8 cellular contexts compared by ENCODE assay signal in the genomic region with DNA sequence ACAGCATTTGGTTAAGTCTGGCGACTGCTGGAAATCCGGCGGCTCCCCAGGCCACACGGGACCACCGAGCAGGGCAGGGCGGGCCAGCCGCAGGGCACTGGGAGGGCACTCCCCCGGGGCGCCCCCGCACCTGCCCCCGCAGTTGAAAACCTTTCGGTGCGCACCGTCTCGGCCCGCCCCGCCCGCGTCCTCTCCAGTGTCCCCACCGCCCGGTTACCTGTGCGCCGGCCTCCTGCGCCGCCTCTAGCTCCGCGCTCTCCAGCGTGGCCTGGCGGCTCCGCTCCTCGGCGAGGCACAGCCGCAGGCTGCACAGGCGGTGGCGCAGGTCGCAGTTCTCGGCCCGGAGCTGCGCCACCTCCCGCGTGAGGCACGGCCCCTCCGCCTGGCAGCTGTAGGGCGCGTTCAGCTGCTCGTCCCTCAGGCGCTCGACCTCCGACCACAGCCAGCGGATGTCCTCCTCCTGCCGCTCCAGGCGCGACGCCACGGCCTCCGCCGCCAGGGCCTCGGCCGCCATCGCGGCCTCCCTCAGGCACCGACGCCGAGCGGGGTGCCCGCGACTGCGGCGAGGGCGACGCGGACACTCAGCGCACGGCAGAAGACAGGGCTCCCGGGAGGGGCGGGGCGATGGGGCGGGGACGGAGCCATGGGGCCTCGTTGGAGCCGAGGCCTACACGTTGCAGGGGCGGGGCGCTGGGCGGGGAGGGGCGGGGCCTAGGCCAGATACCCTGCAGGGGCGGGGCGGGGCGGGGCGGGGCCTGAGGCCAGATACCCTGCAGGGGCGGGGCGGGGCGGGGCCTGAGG. TPM values are rescaled to one million over a fixed set of nuclear protein-coding genes. Genes with fewer than 3 reads are reported as not detected.
DNase-seq lines count a peak whose midpoint lies in the region; ATAC-seq and TF ChIP-seq lines count a peak whose summit lies in the region.

A gene (minus strand): TSS at position 600 of the 801 bp plus-strand sequence. CDS start 86 bp downstream, at position 514.

- H2BK5ac ChIP-seq in trophoblast cell (ENCODE audit: low read depth, low read length, poor library complexity): peak within 1 kb of the TSS; percentile 86

- H4K8ac ChIP-seq in trophoblast cell (ENCODE audit: low read depth, low read length): peak within 1 kb of the TSS; percentile 74

- peak; percentile 19; the same call in 1 of the 2 replicates for TF ChIP-seq CTCF in HFFc6 (IDR thresholded peaks at IDR 0.05)
- peak in 2 of 5 experiments; percentile 52 to 58 for TF ChIP-seq CTCF in tibial nerve (IDR thresholded peaks at IDR 0.05)

- H2AK5ac ChIP-seq in trophoblast cell (ENCODE audit: low read length): no peak within 1 kb of the TSS

- H3K27ac Mint-ChIP-seq in HFFc6: peak within 1 kb of the TSS; percentile 79
- H3K27ac Mint-ChIP-seq in activated naive CD8-positive, alpha-beta T cell treated with anti-CD3 and anti-CD28 coated beads for 36 hours: peak within 1 kb of the TSS; percentile 76

- TF ChIP-seq POLR2A in GM10847 (IDR thresholded peaks at IDR 0.05; ENCODE audit: extremely low read depth, insufficient read length): peak; percentile 94
- peak; percentile 65 to 90 for TF ChIP-seq POLR2A in tibial nerve (IDR thresholded peaks at IDR 0.05)

- DNase-seq in HFFc6: peak; percentile 79
- DNase-seq in MV-4-11 (lab: John Stamatoyannopoulos, UW): peak; percentile 76
- DNase-seq in SKM-1 treated with dmso at 0.1 percent for 144 hours (lab: John Stamatoyannopoulos, UW; ENCODE audit: unreplicated experiment): peak; percentile 83
- peak; percentile 89 for DNase-seq in activated naive CD8-positive, alpha-beta T cell treated with anti-CD3 and anti-CD28 coated beads for 36 hours
- peak; percentile 98 for DNase-seq in Right ventricle myocardium superior
- peak; percentile 82 to 86 for DNase-seq in trophoblast cell
- peak; percentile 92 to 96 for DNase-seq in tibial nerve (ENCODE audit: low spot score in 2 of 2)

- H3K79me1 ChIP-seq in trophoblast cell (ENCODE audit: low read length): peaks cover 6% of the 10 kb centered on the region

- peak within 1 kb of the TSS; percentile 95 for H3K14ac ChIP-seq in trophoblast cell (ENCODE audit: low read length)

- peak within 1 kb of the TSS; percentile 94 for H3K4me3 ChIP-seq in trophoblast cell (ENCODE audit: low read depth, low read length)
- peak within 1 kb of the TSS; percentile 81 to 100 (median 90) for H3K4me3 ChIP-seq in tibial nerve

- H3K79me2 ChIP-seq in trophoblast cell (ENCODE audit: control insufficient read depth, insufficient read depth, low read length, poor library complexity): peaks cover 6% of the 10 kb centered on the region

- H3K27me3 ChIP-seq in trophoblast cell (ENCODE audit: insufficient read depth, low read length) (no peaks in the 10 kb centered on the region), tibial nerve (no peaks in the 10 kb centered on the region)

- no peaks in the 10 kb centered on the region for H3K27me3 Mint-ChIP-seq in HFFc6 (ENCODE audit: insufficient read depth)
- H3K27me3 Mint-ChIP-seq in activated naive CD8-positive, alpha-beta T cell treated with anti-CD3 and anti-CD28 coated beads for 36 hours: no peaks in the 10 kb centered on the region

- peak within 1 kb of the TSS; percentile 90 for H4K91ac ChIP-seq in trophoblast cell (ENCODE audit: low read depth, low read length)

- peak within 1 kb of the TSS; percentile 63 for H3K4me2 ChIP-seq in trophoblast cell (ENCODE audit: low read length)

- H2AFZ ChIP-seq in trophoblast cell (ENCODE audit: insufficient read depth, low read length, poor library complexity): peak within 1 kb of the TSS; percentile 80

- H3K36me3 ChIP-seq in trophoblast cell (ENCODE audit: control insufficient read depth in 1 of 2, insufficient read depth in 2 of 2, low read length in 2 of 2) (peaks cover 5 to 8% of the 10 kb centered on the region in 2 experiments), tibial nerve (peaks cover 0 to 30% (median 4%) of the 10 kb centered on the region in 3 donors)

- H3K4me1 ChIP-seq in trophoblast cell (ENCODE audit: control insufficient read depth in 1 of 2, insufficient read depth in 2 of 2, low read length in 2 of 2) (peaks cover 0 to 6% of the 10 kb centered on the region in 2 experiments), tibial nerve (peaks cover 0 to 14% (median 4%) of the 10 kb centered on the region in 4 donors)

- H3K9ac ChIP-seq in trophoblast cell (ENCODE audit: low read length): peak within 1 kb of the TSS; percentile 76

- H3K4me3 Mint-ChIP-seq in HFFc6: peak within 1 kb of the TSS; percentile 93
- H3K4me3 Mint-ChIP-seq in activated naive CD8-positive, alpha-beta T cell treated with anti-CD3 and anti-CD28 coated beads for 36 hours: peak within 1 kb of the TSS; percentile 77

- H3K36me3 Mint-ChIP-seq in HFFc6 (ENCODE audit: low read depth): peaks cover 16% of the 10 kb centered on the region
- H3K36me3 Mint-ChIP-seq in activated naive CD8-positive, alpha-beta T cell treated with anti-CD3 and anti-CD28 coated beads for 36 hours: peaks cover 27% of the 10 kb centered on the region

- H2BK12ac ChIP-seq in trophoblast cell (ENCODE audit: low read length): peak within 1 kb of the TSS; percentile 55

- no CpG with 5 or more reads among the region's 93 CpGs for WGBS in trophoblast cell (ENCODE audit: extremely low coverage, insufficient coverage, insufficient read length)
- 0% methylated on average over 10 to 44 of the region's 93 CpGs for WGBS in tibial nerve, 2 donors

- H3K9me3 ChIP-seq in trophoblast cell (ENCODE audit: insufficient read depth, low read depth, low read length) (no peaks in the 10 kb centered on the region), tibial nerve (no peaks in the 10 kb centered on the region)

- peak within 1 kb of the TSS; percentile 73 for H4K12ac ChIP-seq in trophoblast cell (ENCODE audit: low read depth, low read length)

- peak in 1 of 2 donors; percentile 92 for TF ChIP-seq EP300 in tibial nerve (IDR thresholded peaks at IDR 0.05)

- H3K23ac ChIP-seq in trophoblast cell (ENCODE audit: low read length): no peak within 1 kb of the TSS

- intact Hi-C loops in Right ventricle myocardium superior (cut with DNase I): no loop called here

- H3K27ac ChIP-seq in trophoblast cell (ENCODE audit: low read depth, low read length) (peak within 1 kb of the TSS; percentile 66), tibial nerve (peak within 1 kb of the TSS; percentile 71 to 97 (median 93))

- ATAC-seq in Right ventricle myocardium superior (ENCODE audit: poor library complexity): peak; percentile 99

- peak within 1 kb of the TSS; percentile 76 for H2BK120ac ChIP-seq in trophoblast cell (ENCODE audit: insufficient read depth, low read length, poor library complexity)

- peaks cover 14% of the 10 kb centered on the region for H3K4me1 Mint-ChIP-seq in HFFc6 (ENCODE audit: low read depth)
- peaks cover 13% of the 10 kb centered on the region for H3K4me1 Mint-ChIP-seq in activated naive CD8-positive, alpha-beta T cell treated with anti-CD3 and anti-CD28 coated beads for 36 hours

- H3K9me3 Mint-ChIP-seq in HFFc6: no peaks in the 10 kb centered on the region
- peaks cover 3% of the 10 kb centered on the region for H3K9me3 Mint-ChIP-seq in activated naive CD8-positive, alpha-beta T cell treated with anti-CD3 and anti-CD28 coated beads for 36 hours

- peak within 1 kb of the TSS; percentile 92 for H3K18ac ChIP-seq in trophoblast cell (ENCODE audit: low read length)

- peak within 1 kb of the TSS; percentile 47 for H3K4ac ChIP-seq in trophoblast cell (ENCODE audit: low read depth, low read length)

RNA-seq across cellular contexts. Expression of the gene that starts here (rescaled TPM):
- total RNA-seq in HFFc6 (2021; fragmentation: NEBNext Ultra II Directional; extraction: Animal tissue kit (Norgen Biotek cat#: 25700)): 1 to 10 TPM; 6.7 to 9.1 (median 7.8) TPM
- total RNA-seq in activated naive CD8-positive, alpha-beta T cell treated with anti-CD3 and anti-CD28 coated beads for 36 hours: 1 to 10 TPM; 6.7 to 7.1 TPM
- 29.9 TPM for total RNA-seq in Right ventricle myocardium superior
- polyA plus RNA-seq in trophoblast cell (2013): 9.3 and 9.9 TPM in 2 replicates
- total RNA-seq in tibial nerve: 10 to 100 TPM; 33.9 to 43.7 (median 36.4) TPM

Comparison
In these comparisons a context has a peak if more than half of its experiments do, and no peak if none do; other contexts are left out.
1. Peak in every context shown above with its lines: DNase-seq, ATAC-seq, H3K4me3 ChIP-seq and H3K27ac ChIP-seq.